ENCODE assay signal across 1 cellular context in the genomic region with DNA sequence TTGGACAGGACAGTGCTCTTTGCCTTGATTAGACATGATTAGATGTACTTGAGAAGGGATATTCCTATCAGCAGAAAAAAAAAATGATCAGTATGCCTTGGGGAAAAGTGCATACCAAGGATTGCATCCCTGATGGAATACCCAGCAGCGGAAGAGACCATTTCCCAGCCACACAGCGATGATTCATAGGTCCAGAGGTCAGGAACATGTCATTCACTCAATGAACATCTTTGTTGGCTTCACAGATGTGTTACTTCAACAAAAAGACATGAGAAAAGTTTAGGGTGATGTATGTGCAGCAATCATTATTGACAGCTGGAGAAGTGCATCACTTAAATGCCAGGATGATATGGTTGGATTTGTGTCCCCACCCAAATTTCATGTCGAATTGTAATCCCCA.
TF ChIP-seq lines count a peak whose summit lies in the region.

No MANE protein-coding gene starts in this region.

TF ChIP-seq in HepG2, 621 proteins besides CTCF, POLR2A, EP300 and RAD21 (continued from another document):
- TF ChIP-seq, protein P1, sequence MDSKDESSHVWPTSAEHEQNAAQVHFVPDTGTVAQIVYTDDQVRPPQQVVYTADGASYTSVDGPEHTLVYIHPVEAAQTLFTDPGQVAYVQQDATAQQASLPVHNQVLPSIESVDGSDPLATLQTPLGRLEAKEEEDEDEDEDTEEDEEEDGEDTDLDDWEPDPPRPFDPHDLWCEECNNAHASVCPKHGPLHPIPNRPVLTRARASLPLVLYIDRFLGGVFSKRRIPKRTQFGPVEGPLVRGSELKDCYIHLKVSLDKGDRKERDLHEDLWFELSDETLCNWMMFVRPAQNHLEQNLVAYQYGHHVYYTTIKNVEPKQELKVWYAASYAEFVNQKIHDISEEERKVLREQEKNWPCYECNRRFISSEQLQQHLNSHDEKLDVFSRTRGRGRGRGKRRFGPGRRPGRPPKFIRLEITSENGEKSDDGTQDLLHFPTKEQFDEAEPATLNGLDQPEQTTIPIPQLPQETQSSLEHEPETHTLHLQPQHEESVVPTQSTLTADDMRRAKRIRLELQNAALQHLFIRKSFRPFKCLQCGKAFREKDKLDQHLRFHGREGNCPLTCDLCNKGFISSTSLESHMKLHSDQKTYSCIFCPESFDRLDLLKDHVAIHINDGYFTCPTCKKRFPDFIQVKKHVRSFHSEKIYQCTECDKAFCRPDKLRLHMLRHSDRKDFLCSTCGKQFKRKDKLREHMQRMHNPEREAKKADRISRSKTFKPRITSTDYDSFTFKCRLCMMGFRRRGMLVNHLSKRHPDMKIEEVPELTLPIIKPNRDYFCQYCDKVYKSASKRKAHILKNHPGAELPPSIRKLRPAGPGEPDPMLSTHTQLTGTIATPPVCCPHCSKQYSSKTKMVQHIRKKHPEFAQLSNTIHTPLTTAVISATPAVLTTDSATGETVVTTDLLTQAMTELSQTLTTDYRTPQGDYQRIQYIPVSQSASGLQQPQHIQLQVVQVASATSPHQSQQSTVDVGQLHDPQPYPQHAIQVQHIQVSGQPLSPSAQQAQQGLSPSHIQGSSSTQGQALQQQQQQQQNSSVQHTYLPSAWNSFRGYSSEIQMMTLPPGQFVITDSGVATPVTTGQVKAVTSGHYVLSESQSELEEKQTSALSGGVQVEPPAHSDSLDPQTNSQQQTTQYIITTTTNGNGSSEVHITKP (CRISPR knock-in tag; IDR thresholded peaks at IDR 0.05; ENCODE audit: low read depth) = peak; percentile 92
- TF ChIP-seq, protein P2, sequence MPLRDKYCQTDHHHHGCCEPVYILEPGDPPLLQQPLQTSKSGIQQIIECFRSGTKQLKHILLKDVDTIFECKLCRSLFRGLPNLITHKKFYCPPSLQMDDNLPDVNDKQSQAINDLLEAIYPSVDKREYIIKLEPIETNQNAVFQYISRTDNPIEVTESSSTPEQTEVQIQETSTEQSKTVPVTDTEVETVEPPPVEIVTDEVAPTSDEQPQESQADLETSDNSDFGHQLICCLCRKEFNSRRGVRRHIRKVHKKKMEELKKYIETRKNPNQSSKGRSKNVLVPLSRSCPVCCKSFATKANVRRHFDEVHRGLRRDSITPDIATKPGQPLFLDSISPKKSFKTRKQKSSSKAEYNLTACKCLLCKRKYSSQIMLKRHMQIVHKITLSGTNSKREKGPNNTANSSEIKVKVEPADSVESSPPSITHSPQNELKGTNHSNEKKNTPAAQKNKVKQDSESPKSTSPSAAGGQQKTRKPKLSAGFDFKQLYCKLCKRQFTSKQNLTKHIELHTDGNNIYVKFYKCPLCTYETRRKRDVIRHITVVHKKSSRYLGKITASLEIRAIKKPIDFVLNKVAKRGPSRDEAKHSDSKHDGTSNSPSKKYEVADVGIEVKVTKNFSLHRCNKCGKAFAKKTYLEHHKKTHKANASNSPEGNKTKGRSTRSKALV (CRISPR knock-in tag; IDR thresholded peaks at IDR 0.05) = no peak
- no peak for TF ChIP-seq ARNTL (CRISPR knock-in tag; IDR thresholded peaks at IDR 0.05)
TF ChIP-seq in HepG2: peak in this region for 24.
